Comparison of ENCODE assay signal across 23 cellular contexts in the genomic region with DNA sequence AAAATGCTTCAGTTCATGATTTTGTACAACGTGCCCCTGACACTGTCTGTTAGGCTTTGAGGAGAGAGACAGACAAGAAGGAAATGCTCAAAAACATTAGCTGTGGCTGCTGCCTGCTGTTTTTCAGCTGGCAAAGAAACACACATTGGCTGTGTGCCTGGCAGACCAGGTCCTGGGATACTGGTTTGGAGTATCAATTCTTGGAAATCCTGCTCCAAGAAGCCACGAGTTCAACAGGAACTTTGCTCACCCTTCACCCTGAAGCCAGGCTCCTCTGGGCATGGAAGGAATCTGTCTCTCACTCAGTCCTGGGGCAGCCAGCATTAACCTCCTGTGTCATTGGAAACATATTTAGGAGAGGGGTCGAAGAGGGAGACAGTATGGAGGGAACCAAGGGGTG.
A peak's percentile ranks its signal among the peaks of the same experiment; 100 is the strongest.
DNase-seq lines count a peak whose midpoint lies in the region; ATAC-seq and TF ChIP-seq lines count a peak whose summit lies in the region.
"Had no signal": no experiment of that assay in that cellular context is flagged by ENCODE, and none has a peak within 500 bp of the region (broad histone marks: within the 10 kb centered on the region; RNA-seq: fewer than 3 reads in every experiment).

No MANE protein-coding gene starts in this region.

- no peaks in the 10 kb centered on the region for H3K9me3 Mint-ChIP-seq in MCF 10A (ENCODE audit: unreplicated experiment)
- H3K9me3 Mint-ChIP-seq in dendritic cell treated with granulocyte-macrophage colony-stimulating factor and Interleukin-4, amounts not matched to agents 40 ng/mL and 50 ng/mL, for 4 days = peaks cover 4% of the 10 kb centered on the region
- H3K9me3 Mint-ChIP-seq in activated T-helper 17 cell treated with anti-CD3 and anti-CD28 coated beads, Interleukin-2, amount 50 U/mL, for 72 hours = no peaks in the 10 kb centered on the region
- H3K9me3 Mint-ChIP-seq: activated naive CD4-positive, alpha-beta T cell treated with anti-CD3 and anti-CD28 coated beads, Interleukin-2, amount 50 U/mL, for 24 hours had no signal

- no peak overlapping the region for H3K4me2 ChIP-seq in mammary epithelial cell (ENCODE audit: insufficient read depth, low read depth, low read length)

- POLR2A ChIA-PET in MCF 10A (lab: Yijun Ruan, JAX) = no interaction called here

- in situ Hi-C loops in mammary epithelial cell (cut with MboI; ENCODE audit: low sequenced_read_pairs in 2 of 2) = no loop called here

- ATAC-seq in GM21367 (IDR thresholded peaks at IDR 0.05; ENCODE audit: unreplicated experiment) = no peak
- no peak for ATAC-seq in activated T-helper 17 cell treated with anti-CD3 and anti-CD28 coated beads, Interleukin-2, amount 50 U/mL, for 72 hours (replicated peaks)
- ATAC-seq: activated CD4-positive, alpha-beta T cell treated with anti-CD3 and anti-CD28 coated beads for 36 hours; left colon; natural killer cell; Panc1 had no signal

- no peaks in the 10 kb centered on the region for H3K36me3 ChIP-seq in mammary epithelial cell (ENCODE audit: insufficient read depth, low read length)
- H3K36me3 ChIP-seq in ovary = no peaks in the 10 kb centered on the region
- H3K36me3 ChIP-seq: SJSA1 had no signal

- peaks cover 34% of the 10 kb centered on the region for H3K4me1 Mint-ChIP-seq in MCF 10A (ENCODE audit: insufficient read depth, unreplicated experiment)
- peaks cover 37% of the 10 kb centered on the region for H3K4me1 Mint-ChIP-seq in dendritic cell treated with granulocyte-macrophage colony-stimulating factor and Interleukin-4, amounts not matched to agents 40 ng/mL and 50 ng/mL, for 4 days (ENCODE audit: low read depth)
- H3K4me1 Mint-ChIP-seq in activated T-helper 17 cell treated with anti-CD3 and anti-CD28 coated beads, Interleukin-2, amount 50 U/mL, for 72 hours = no peaks in the 10 kb centered on the region
- H3K4me1 Mint-ChIP-seq: activated naive CD4-positive, alpha-beta T cell treated with anti-CD3 and anti-CD28 coated beads, Interleukin-2, amount 50 U/mL, for 24 hours had no signal

- intact Hi-C loops in MCF 10A (cut with micrococcal nuclease) (no loop called here), mammary epithelial cell (cut with micrococcal nuclease) (no loop called here), ovary (cut with DNase I) (loop anchor here in 3 of 4 donors (5.0 kb wide), 3 partner anchors 76 to 306 kb away; a partner anchor contains a TSS)
- intact Hi-C loops in dendritic cell treated with granulocyte-macrophage colony-stimulating factor and Interleukin-4, amounts not matched to agents 40 ng/mL and 50 ng/mL, for 4 days (cut with micrococcal nuclease) = no loop called here

- dilution Hi-C loops in mammary epithelial cell (cut with HindIII; ENCODE audit: low sequenced_read_pairs) = no loop called here

- H3K4me1 ChIP-seq in mammary epithelial cell (ENCODE audit: insufficient read depth, low read length) (peaks cover 26% of the 10 kb centered on the region), ovary (ENCODE audit: insufficient read depth) (peaks cover 7% of the 10 kb centered on the region)

- no peaks in the 10 kb centered on the region for H4K20me1 ChIP-seq in mammary epithelial cell (ENCODE audit: insufficient read depth, low read length)

- H3K4me3 ChIP-seq in mammary epithelial cell (replicated peaks in 1 of 3; ENCODE audit: insufficient read depth in 1 of 3, low read depth in 2 of 3, low read length in 3 of 3) (no peak overlapping the region), ovary (no peak overlapping the region)
- H3K4me3 ChIP-seq: SJSA1 had no signal

- no peak for TF ChIP-seq POLR2A in ovary (IDR thresholded peaks at IDR 0.05)

- H3K36me3 Mint-ChIP-seq in MCF 10A (ENCODE audit: insufficient read depth, unreplicated experiment) = peaks cover 5% of the 10 kb centered on the region
- peaks cover 8% of the 10 kb centered on the region for H3K36me3 Mint-ChIP-seq in dendritic cell treated with granulocyte-macrophage colony-stimulating factor and Interleukin-4, amounts not matched to agents 40 ng/mL and 50 ng/mL, for 4 days (ENCODE audit: low read depth)
- no peaks in the 10 kb centered on the region for H3K36me3 Mint-ChIP-seq in activated T-helper 17 cell treated with anti-CD3 and anti-CD28 coated beads, Interleukin-2, amount 50 U/mL, for 72 hours (ENCODE audit: low read depth)
- H3K36me3 Mint-ChIP-seq: natural killer cell had no signal

- H3K27ac ChIP-seq in mammary epithelial cell (ENCODE audit: insufficient read depth, low read depth, low read length) (no peak overlapping the region), ovary (no peak overlapping the region)
- H3K27ac ChIP-seq: SJSA1 had no signal

- H3K27ac Mint-ChIP-seq in MCF 10A (ENCODE audit: low read depth, unreplicated experiment) = no peak overlapping the region
- peak overlapping the region; percentile 15 for H3K27ac Mint-ChIP-seq in dendritic cell treated with granulocyte-macrophage colony-stimulating factor and Interleukin-4, amounts not matched to agents 40 ng/mL and 50 ng/mL, for 4 days
- no peak overlapping the region for H3K27ac Mint-ChIP-seq in activated T-helper 17 cell treated with anti-CD3 and anti-CD28 coated beads, Interleukin-2, amount 50 U/mL, for 72 hours
- H3K27ac Mint-ChIP-seq: activated CD4-positive, alpha-beta T cell treated with anti-CD3 and anti-CD28 coated beads for 36 hours; activated naive CD4-positive, alpha-beta T cell treated with anti-CD3 and anti-CD28 coated beads, Interleukin-2, amount 50 U/mL, for 24 hours; natural killer cell had no signal

- H3K9ac ChIP-seq in mammary epithelial cell (ENCODE audit: insufficient read depth, low read length) = no peak overlapping the region

- no TSS peak for BruUV-seq in MCF 10A (replicated peaks; lab: Mats Ljungman, UMichigan)
- BruUV-seq in mammary epithelial cell (replicated peaks; lab: Mats Ljungman, UMichigan) = no TSS peak

- TF ChIP-seq CTCF in MCF 10A (IDR thresholded peaks at IDR 0.05; ENCODE audit: unreplicated experiment) = no peak
- TF ChIP-seq CTCF in mammary epithelial cell (conservative IDR thresholded peaks at IDR 0.05 in 1 of 2, IDR thresholded peaks at IDR 0.05 in 1 of 2; ENCODE audit: extremely low read depth in 1 of 2, insufficient read depth in 1 of 2, low read depth in 1 of 2, low read length in 2 of 2) = no peak
- no peak for TF ChIP-seq CTCF in ovary (IDR thresholded peaks at IDR 0.05)

- 75% methylated on average over 2 of the region's 3 CpGs for WGBS in mammary epithelial cell (ENCODE audit: low coverage, missing lambda C conversion rate)
- 37 to 54% (median 43%) methylated on average over 3 of the region's 3 CpGs for WGBS in ovary, 3 donors

- TF ChIP-seq EP300 in ovary (IDR thresholded peaks at IDR 0.05) = no peak

- H3K27me3 Mint-ChIP-seq in MCF 10A (ENCODE audit: insufficient read depth, unreplicated experiment) = no peaks in the 10 kb centered on the region
- peaks cover 17% of the 10 kb centered on the region for H3K27me3 Mint-ChIP-seq in dendritic cell treated with granulocyte-macrophage colony-stimulating factor and Interleukin-4, amounts not matched to agents 40 ng/mL and 50 ng/mL, for 4 days
- H3K27me3 Mint-ChIP-seq in activated T-helper 17 cell treated with anti-CD3 and anti-CD28 coated beads, Interleukin-2, amount 50 U/mL, for 72 hours = peaks cover 23% of the 10 kb centered on the region

- H3K27me3 ChIP-seq in mammary epithelial cell (ENCODE audit: insufficient read depth, low read length) = peaks cover 2% of the 10 kb centered on the region
- no peaks in the 10 kb centered on the region for H3K27me3 ChIP-seq in ovary
- H3K27me3 ChIP-seq: SJSA1 had no signal

- no peak overlapping the region for H3K4me3 Mint-ChIP-seq in MCF 10A (ENCODE audit: unreplicated experiment)
- H3K4me3 Mint-ChIP-seq in dendritic cell treated with granulocyte-macrophage colony-stimulating factor and Interleukin-4, amounts not matched to agents 40 ng/mL and 50 ng/mL, for 4 days = no peak overlapping the region
- H3K4me3 Mint-ChIP-seq in activated T-helper 17 cell treated with anti-CD3 and anti-CD28 coated beads, Interleukin-2, amount 50 U/mL, for 72 hours = no peak overlapping the region
- H3K4me3 Mint-ChIP-seq: activated CD4-positive, alpha-beta T cell treated with anti-CD3 and anti-CD28 coated beads for 36 hours; activated naive CD4-positive, alpha-beta T cell treated with anti-CD3 and anti-CD28 coated beads, Interleukin-2, amount 50 U/mL, for 24 hours; natural killer cell had no signal

- no peaks in the 10 kb centered on the region for H3K9me3 ChIP-seq in mammary epithelial cell (replicated peaks; ENCODE audit: insufficient read depth, low read length)
- H3K9me3 ChIP-seq in ovary = no peaks in the 10 kb centered on the region
- H3K9me3 ChIP-seq: SJSA1 had no signal

- no peaks in the 10 kb centered on the region for H3K79me2 ChIP-seq in mammary epithelial cell (ENCODE audit: insufficient read depth, low read length)

- DNase-seq in MCF 10A (ENCODE audit: unreplicated experiment) = peak; percentile 14
- no peak for DNase-seq in mammary epithelial cell
- DNase-seq in ovary = peak in 3 of 5 donors; percentile 23 to 60 (median 46)
- DNase-seq in COLO668 (lab: John Stamatoyannopoulos, UW; ENCODE audit: unreplicated experiment) = no peak
- DNase-seq in GM19238 (ENCODE audit: insufficient read length, low spot score) = no peak
- DNase-seq: activated CD4-positive, alpha-beta T cell treated with anti-CD3 and anti-CD28 coated beads for 36 hours; activated T-cell treated with anti-CD3 and anti-CD28 coated beads, Interleukin-2, amount 50 U/mL, for 48 hours; effector memory CD4-positive, alpha-beta T cell; GOT3; Kasumi-1; left colon; natural killer cell; NCI-H1105 treated with DMSO at 0.1 percent for 48 hours; NCI-H2081; NCI-H345; posterior cingulate gyrus; T-helper 1 cell had no signal

- CTCF ChIA-PET in MCF 10A (lab: Yijun Ruan, JAX) = no interaction called here
- CTCF ChIA-PET in mammary epithelial cell (lab: Charles Lee; ENCODE audit: low non-redundant PET) = no interaction called here

- H2AFZ ChIP-seq in mammary epithelial cell (ENCODE audit: low read depth, low read length) = no peak overlapping the region

Comparison
In these comparisons a context has a peak if more than half of its experiments do, and no peak if none do; other contexts are left out.
1. DNase-seq: peak in MCF 10A (single experiment) and ovary (3 of 5); none in mammary epithelial cell (single experiment), COLO668 (single experiment) and GM19238 (single experiment).
2. intact Hi-C loops: an anchor here in ovary (5.0 kb wide); none called in MCF 10A, mammary epithelial cell and dendritic cell treated with granulocyte-macrophage colony-stimulating factor and Interleukin-4, amounts not matched to agents 40 ng/mL and 50 ng/mL, for 4 days.